In the genomic region with DNA sequence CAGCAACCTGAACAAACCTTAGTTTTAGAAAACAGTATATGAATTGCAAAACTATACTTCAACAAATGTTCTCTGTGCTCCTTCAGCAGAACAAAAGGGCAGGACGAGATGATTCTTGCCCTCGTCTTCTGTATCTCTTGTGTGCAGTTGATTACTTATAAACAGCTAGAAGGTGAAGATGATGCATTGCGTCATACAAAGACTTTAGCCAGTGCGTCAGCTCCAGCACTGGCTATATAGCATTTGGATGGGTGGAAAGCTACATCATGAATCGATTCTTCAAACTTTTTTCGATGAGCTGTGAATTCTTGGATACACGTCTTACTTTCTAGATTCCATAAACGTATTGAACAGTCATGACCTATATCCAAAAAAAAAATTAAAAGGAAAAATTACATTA, we compare ENCODE assay signal across 6 cellular contexts.
"Had no signal": no experiment of that assay in that cellular context is flagged by ENCODE, and none has a peak within 500 bp of the region (broad histone marks: within the 10 kb centered on the region; RNA-seq: fewer than 3 reads in every experiment).

No MANE protein-coding gene starts in this region.

- H3K9me3 Mint-ChIP-seq: GM23338 had no signal

- H3K27ac Mint-ChIP-seq: GM23338, IgD-negative memory B cell had no signal

- DNase-seq: H7, KG1 had no signal

- H3K4me1 Mint-ChIP-seq: IgD-negative memory B cell had no signal

- H3K4me1 ChIP-seq: HAP-1 had no signal

- ATAC-seq: GM23338, HCT116 had no signal

- H3K4me3 ChIP-seq: GM23338, HAP-1 had no signal

- H3K4me3 Mint-ChIP-seq: GM23338, IgD-negative memory B cell had no signal

- H2AFZ ChIP-seq: GM23338 had no signal

- H3K27me3 Mint-ChIP-seq: IgD-negative memory B cell had no signal

- H3K9me3 ChIP-seq: HAP-1 had no signal

- H3K4me2 ChIP-seq: GM23338 had no signal
